In the genomic region with DNA sequence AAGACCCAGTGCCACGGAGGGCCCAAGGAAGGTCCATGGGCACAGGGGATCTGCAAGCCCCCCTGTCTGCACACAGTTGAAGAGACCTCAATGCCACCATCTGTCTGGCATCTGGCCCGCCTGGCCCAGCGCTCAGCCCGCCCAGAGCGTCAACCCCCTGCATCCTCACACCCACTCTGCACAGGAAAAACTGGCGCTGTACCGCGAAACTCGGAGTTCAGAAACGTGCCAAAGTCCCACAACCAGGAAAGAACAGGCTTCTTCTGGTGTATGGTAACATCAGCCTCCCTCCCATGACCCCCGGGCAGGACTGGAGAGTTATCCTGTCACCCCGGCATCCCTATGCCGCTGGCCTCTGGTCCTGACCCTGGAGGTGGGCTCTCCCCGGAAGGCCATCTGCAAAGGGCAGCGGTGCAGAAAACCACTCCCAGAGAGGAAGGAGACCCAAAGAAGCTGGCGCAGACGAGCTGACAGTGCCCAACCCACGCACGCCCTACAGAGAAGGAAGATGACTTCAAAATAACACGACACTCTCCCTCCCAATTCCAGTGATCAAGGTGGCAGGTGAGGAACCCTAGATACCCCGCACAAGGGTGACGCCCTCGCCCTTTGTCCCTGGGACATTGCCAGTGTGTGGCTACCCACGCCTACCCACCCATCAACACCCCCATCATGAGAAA, we compare ENCODE assay signal across 1 cellular context.
TF ChIP-seq lines count a peak whose summit lies in the region.

No MANE protein-coding gene starts in this region.

TF ChIP-seq in GM12878, 131 proteins besides CTCF, POLR2A, EP300 and RAD21:
- TF ChIP-seq ZBED1 (IDR thresholded peaks at IDR 0.05; ENCODE audit: borderline replicate concordance), result no peak
- peak; percentile 75; the same call in 1 of the 2 replicates for TF ChIP-seq PAX5 (IDR thresholded peaks at IDR 0.05; ENCODE audit: borderline replicate concordance, low read depth, low read length)
- TF ChIP-seq, protein P1, sequence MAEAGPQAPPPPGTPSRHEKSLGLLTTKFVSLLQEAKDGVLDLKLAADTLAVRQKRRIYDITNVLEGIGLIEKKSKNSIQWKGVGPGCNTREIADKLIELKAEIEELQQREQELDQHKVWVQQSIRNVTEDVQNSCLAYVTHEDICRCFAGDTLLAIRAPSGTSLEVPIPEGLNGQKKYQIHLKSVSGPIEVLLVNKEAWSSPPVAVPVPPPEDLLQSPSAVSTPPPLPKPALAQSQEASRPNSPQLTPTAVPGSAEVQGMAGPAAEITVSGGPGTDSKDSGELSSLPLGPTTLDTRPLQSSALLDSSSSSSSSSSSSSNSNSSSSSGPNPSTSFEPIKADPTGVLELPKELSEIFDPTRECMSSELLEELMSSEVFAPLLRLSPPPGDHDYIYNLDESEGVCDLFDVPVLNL (IDR thresholded peaks at IDR 0.05; ENCODE audit: low read depth, low read length), result no peak
- TF ChIP-seq ATF7 (IDR thresholded peaks at IDR 0.05; ENCODE audit: low read depth), result no peak
- TF ChIP-seq ZZZ3 (IDR thresholded peaks at IDR 0.05; ENCODE audit: control insufficient read depth, insufficient read length, low read depth), result no peak
- TF ChIP-seq NFIC (IDR thresholded peaks at IDR 0.05; ENCODE audit: low read depth, low read length), result no peak
- TF ChIP-seq PML (IDR thresholded peaks at IDR 0.05; ENCODE audit: low read length), result no peak
- TF ChIP-seq FOS (IDR thresholded peaks at IDR 0.05; ENCODE audit: borderline replicate concordance, extremely low read depth, insufficient read length), result no peak
- no peak for TF ChIP-seq MXI1 (IDR thresholded peaks at IDR 0.05; ENCODE audit: low read depth, low read length)
- no peak for TF ChIP-seq CBX5 (IDR thresholded peaks at IDR 0.05; ENCODE audit: low read depth)
- TF ChIP-seq, protein P2, sequence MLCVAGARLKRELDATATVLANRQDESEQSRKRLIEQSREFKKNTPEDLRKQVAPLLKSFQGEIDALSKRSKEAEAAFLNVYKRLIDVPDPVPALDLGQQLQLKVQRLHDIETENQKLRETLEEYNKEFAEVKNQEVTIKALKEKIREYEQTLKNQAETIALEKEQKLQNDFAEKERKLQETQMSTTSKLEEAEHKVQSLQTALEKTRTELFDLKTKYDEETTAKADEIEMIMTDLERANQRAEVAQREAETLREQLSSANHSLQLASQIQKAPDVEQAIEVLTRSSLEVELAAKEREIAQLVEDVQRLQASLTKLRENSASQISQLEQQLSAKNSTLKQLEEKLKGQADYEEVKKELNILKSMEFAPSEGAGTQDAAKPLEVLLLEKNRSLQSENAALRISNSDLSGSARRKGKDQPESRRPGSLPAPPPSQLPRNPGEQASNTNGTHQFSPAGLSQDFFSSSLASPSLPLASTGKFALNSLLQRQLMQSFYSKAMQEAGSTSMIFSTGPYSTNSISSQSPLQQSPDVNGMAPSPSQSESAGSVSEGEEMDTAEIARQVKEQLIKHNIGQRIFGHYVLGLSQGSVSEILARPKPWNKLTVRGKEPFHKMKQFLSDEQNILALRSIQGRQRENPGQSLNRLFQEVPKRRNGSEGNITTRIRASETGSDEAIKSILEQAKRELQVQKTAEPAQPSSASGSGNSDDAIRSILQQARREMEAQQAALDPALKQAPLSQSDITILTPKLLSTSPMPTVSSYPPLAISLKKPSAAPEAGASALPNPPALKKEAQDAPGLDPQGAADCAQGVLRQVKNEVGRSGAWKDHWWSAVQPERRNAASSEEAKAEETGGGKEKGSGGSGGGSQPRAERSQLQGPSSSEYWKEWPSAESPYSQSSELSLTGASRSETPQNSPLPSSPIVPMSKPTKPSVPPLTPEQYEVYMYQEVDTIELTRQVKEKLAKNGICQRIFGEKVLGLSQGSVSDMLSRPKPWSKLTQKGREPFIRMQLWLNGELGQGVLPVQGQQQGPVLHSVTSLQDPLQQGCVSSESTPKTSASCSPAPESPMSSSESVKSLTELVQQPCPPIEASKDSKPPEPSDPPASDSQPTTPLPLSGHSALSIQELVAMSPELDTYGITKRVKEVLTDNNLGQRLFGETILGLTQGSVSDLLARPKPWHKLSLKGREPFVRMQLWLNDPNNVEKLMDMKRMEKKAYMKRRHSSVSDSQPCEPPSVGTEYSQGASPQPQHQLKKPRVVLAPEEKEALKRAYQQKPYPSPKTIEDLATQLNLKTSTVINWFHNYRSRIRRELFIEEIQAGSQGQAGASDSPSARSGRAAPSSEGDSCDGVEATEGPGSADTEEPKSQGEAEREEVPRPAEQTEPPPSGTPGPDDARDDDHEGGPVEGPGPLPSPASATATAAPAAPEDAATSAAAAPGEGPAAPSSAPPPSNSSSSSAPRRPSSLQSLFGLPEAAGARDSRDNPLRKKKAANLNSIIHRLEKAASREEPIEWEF (IDR thresholded peaks at IDR 0.05; ENCODE audit: insufficient replicate concordance, low read depth, low read length), result no peak
- no peak for TF ChIP-seq NFXL1 (IDR thresholded peaks at IDR 0.05; ENCODE audit: borderline replicate concordance)
- no peak for TF ChIP-seq RB1 (IDR thresholded peaks at IDR 0.05; ENCODE audit: borderline replicate concordance)
- TF ChIP-seq, protein P3, sequence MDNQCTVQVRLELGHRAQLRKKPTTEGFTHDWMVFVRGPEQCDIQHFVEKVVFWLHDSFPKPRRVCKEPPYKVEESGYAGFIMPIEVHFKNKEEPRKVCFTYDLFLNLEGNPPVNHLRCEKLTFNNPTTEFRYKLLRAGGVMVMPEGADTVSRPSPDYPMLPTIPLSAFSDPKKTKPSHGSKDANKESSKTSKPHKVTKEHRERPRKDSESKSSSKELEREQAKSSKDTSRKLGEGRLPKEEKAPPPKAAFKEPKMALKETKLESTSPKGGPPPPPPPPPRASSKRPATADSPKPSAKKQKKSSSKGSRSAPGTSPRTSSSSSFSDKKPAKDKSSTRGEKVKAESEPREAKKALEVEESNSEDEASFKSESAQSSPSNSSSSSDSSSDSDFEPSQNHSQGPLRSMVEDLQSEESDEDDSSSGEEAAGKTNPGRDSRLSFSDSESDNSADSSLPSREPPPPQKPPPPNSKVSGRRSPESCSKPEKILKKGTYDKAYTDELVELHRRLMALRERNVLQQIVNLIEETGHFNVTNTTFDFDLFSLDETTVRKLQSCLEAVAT (IDR thresholded peaks at IDR 0.05), result no peak
- TF ChIP-seq POLR2AphosphoS5 (IDR thresholded peaks at IDR 0.05; ENCODE audit: low read length), result no peak
- TF ChIP-seq JUND (IDR thresholded peaks at IDR 0.05; ENCODE audit: low read depth, low read length), result no peak
- peak in 1 of 2 experiments; percentile 32; a peak in 1 of 4 replicates for TF ChIP-seq BHLHE40 (IDR thresholded peaks at IDR 0.05; ENCODE audit: borderline replicate concordance in 1 of 2, low read depth in 2 of 2, low read length in 1 of 2)
- TF ChIP-seq, protein P4, sequence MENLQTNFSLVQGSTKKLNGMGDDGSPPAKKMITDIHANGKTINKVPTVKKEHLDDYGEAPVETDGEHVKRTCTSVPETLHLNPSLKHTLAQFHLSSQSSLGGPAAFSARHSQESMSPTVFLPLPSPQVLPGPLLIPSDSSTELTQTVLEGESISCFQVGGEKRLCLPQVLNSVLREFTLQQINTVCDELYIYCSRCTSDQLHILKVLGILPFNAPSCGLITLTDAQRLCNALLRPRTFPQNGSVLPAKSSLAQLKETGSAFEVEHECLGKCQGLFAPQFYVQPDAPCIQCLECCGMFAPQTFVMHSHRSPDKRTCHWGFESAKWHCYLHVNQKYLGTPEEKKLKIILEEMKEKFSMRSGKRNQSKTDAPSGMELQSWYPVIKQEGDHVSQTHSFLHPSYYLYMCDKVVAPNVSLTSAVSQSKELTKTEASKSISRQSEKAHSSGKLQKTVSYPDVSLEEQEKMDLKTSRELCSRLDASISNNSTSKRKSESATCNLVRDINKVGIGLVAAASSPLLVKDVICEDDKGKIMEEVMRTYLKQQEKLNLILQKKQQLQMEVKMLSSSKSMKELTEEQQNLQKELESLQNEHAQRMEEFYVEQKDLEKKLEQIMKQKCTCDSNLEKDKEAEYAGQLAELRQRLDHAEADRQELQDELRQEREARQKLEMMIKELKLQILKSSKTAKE (IDR thresholded peaks at IDR 0.05; ENCODE audit: low read depth, poor library complexity, severe bottlenecking), result no peak
- no peak for TF ChIP-seq ZNF384 (IDR thresholded peaks at IDR 0.05; ENCODE audit: borderline replicate concordance, low read depth, low read length)
- peak; percentile 31; the same call in 1 of the 2 replicates for TF ChIP-seq CREB1 (IDR thresholded peaks at IDR 0.05; ENCODE audit: low read depth)
- TF ChIP-seq, protein P5, sequence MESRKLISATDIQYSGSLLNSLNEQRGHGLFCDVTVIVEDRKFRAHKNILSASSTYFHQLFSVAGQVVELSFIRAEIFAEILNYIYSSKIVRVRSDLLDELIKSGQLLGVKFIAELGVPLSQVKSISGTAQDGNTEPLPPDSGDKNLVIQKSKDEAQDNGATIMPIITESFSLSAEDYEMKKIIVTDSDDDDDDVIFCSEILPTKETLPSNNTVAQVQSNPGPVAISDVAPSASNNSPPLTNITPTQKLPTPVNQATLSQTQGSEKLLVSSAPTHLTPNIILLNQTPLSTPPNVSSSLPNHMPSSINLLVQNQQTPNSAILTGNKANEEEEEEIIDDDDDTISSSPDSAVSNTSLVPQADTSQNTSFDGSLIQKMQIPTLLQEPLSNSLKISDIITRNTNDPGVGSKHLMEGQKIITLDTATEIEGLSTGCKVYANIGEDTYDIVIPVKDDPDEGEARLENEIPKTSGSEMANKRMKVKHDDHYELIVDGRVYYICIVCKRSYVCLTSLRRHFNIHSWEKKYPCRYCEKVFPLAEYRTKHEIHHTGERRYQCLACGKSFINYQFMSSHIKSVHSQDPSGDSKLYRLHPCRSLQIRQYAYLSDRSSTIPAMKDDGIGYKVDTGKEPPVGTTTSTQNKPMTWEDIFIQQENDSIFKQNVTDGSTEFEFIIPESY (IDR thresholded peaks at IDR 0.05), result peak; percentile 48; the same call in 1 of the 2 replicates
- TF ChIP-seq MTA2 (IDR thresholded peaks at IDR 0.05; ENCODE audit: low read depth), result no peak
- TF ChIP-seq MYB (IDR thresholded peaks at IDR 0.05; ENCODE audit: borderline replicate concordance, low read depth, low read length), result no peak
- TF ChIP-seq SUZ12 (IDR thresholded peaks at IDR 0.05; ENCODE audit: unreplicated experiment), result no peak
- no peak for TF ChIP-seq YBX1 (IDR thresholded peaks at IDR 0.05)
- TF ChIP-seq IKZF1 (conservative IDR thresholded peaks at IDR 0.05), result peak; percentile 32; the same call in 1 of the 2 replicates
- no peak for TF ChIP-seq SPI1 (IDR thresholded peaks at IDR 0.05; ENCODE audit: borderline replicate concordance, insufficient read depth, low read depth, low read length)
